Comparison of ENCODE assay signal across 11 cellular contexts in genomic region chr1:59674605-59675004, GRCh38.
DNase-seq lines count a peak whose midpoint lies in the region.
"Had no signal": no experiment of that assay in that cellular context is flagged by ENCODE, and none has a peak within 500 bp of the region (broad histone marks: within the 10 kb centered on the region; RNA-seq: fewer than 3 reads in every experiment).

No MANE protein-coding gene starts in this region.

- no peaks in the 10 kb centered on the region for H3K9me3 Mint-ChIP-seq in dendritic cell treated with granulocyte-macrophage colony-stimulating factor and Interleukin-4, amounts not matched to agents 40 ng/mL and 50 ng/mL, for 4 days
- no peaks in the 10 kb centered on the region for H3K9me3 Mint-ChIP-seq in activated T-helper 1 cell treated with anti-CD3 and anti-CD28 coated beads, Interleukin-12 subunit alpha, Interleukin-12 subunit beta, Interleukin-2, Interleukin-4 antibody, amounts not matched to agents 30 ng/mL and 10 ng/mL and 1 ng/mL, durations not matched to agents 14 hours and 24 hours and 36 hours

- no peak overlapping the region for H2BK5ac ChIP-seq in mesenchymal stem cell (ENCODE audit: low read depth, low read length, poor library complexity, severe bottlenecking)

- H3K18ac ChIP-seq in mesenchymal stem cell (ENCODE audit: low read depth in 1 of 2, low read length in 2 of 2) = peak overlapping the region in 1 of 2 experiments; percentile 48

- no peak overlapping the region for H4K8ac ChIP-seq in mesenchymal stem cell (ENCODE audit: low read length)

- peaks cover 12% of the 10 kb centered on the region for H3K9me3 ChIP-seq in mesenchymal stem cell (ENCODE audit: control insufficient read depth, low read length)

- intact Hi-C loops in dendritic cell treated with granulocyte-macrophage colony-stimulating factor and Interleukin-4, amounts not matched to agents 40 ng/mL and 50 ng/mL, for 4 days (cut with micrococcal nuclease) = loop anchor here (2.0 kb wide), 1 partner anchor 18 kb away; no protein-coding TSS in a partner anchor
- intact Hi-C loops in activated T-helper 1 cell treated with anti-CD3 and anti-CD28 coated beads, Interleukin-12 subunit alpha, Interleukin-12 subunit beta, Interleukin-2, Interleukin-4 antibody, amounts not matched to agents 30 ng/mL and 10 ng/mL and 1 ng/mL, durations not matched to agents 14 hours and 24 hours and 36 hours (cut with micrococcal nuclease) = no loop called here

- H3K79me2 ChIP-seq in ACC112 (ENCODE audit: control insufficient read depth, insufficient read depth, low read length, unreplicated experiment) = no peaks in the 10 kb centered on the region

- DNase-seq in NCI-H226 = peak; percentile 16
- no peak for DNase-seq in mesenchymal stem cell
- no peak for DNase-seq in T1000 (lab: John Stamatoyannopoulos, UW)
- no peak for DNase-seq in SK-N-DZ (ENCODE audit: low spot score)
- no peak for DNase-seq in GOT3 (lab: John Stamatoyannopoulos, UW)
- no peak for DNase-seq in activated T-helper 1 cell treated with anti-CD3 and anti-CD28 coated beads, Interleukin-12 subunit alpha, Interleukin-12 subunit beta, Interleukin-2, Interleukin-4 antibody, amounts not matched to agents 30 ng/mL and 10 ng/mL and 1 ng/mL, durations not matched to agents 14 hours and 24 hours and 36 hours (ENCODE audit: low spot score)
- DNase-seq: effector CD8-positive, alpha-beta T cell; occipital lobe; stimulated activated naive CD8-positive, alpha-beta T cell treated with anti-CD3 and anti-CD28 coated beads, Interleukin-15, Interleukin-2, amounts not matched to agents 100 U/mL and 50 U/mL, for 24 hours had no signal

- H3K79me1 ChIP-seq in mesenchymal stem cell (replicated peaks; ENCODE audit: low read length, poor library complexity, severe bottlenecking) = no peaks in the 10 kb centered on the region

- no peak overlapping the region for H3K23ac ChIP-seq in mesenchymal stem cell (ENCODE audit: low read length in 2 of 2)

- H3K4me1 ChIP-seq in ACC112 (ENCODE audit: control insufficient read depth, insufficient read depth, low read length, unreplicated experiment) (peaks cover 46% of the 10 kb centered on the region), mesenchymal stem cell (ENCODE audit: control insufficient read depth, insufficient read depth, low read depth, low read length) (peaks cover 1% of the 10 kb centered on the region)

- H2BK15ac ChIP-seq in mesenchymal stem cell (ENCODE audit: low read depth, poor library complexity, severe bottlenecking) = no peak overlapping the region

- peak overlapping the region; percentile 33 for H3K9ac ChIP-seq in mesenchymal stem cell (ENCODE audit: low read length)

- H3K27ac Mint-ChIP-seq in dendritic cell treated with granulocyte-macrophage colony-stimulating factor and Interleukin-4, amounts not matched to agents 40 ng/mL and 50 ng/mL, for 4 days = peak overlapping the region; percentile 71
- no peak overlapping the region for H3K27ac Mint-ChIP-seq in activated T-helper 1 cell treated with anti-CD3 and anti-CD28 coated beads, Interleukin-12 subunit alpha, Interleukin-12 subunit beta, Interleukin-2, Interleukin-4 antibody, amounts not matched to agents 30 ng/mL and 10 ng/mL and 1 ng/mL, durations not matched to agents 14 hours and 24 hours and 36 hours

- H3K27me3 ChIP-seq in ACC112 (ENCODE audit: insufficient read depth, low read length) = no peaks in the 10 kb centered on the region
- no peaks in the 10 kb centered on the region for H3K27me3 ChIP-seq in mesenchymal stem cell (ENCODE audit: control insufficient read depth in 1 of 2, insufficient read depth in 1 of 2, low read length in 2 of 2)

- H2BK12ac ChIP-seq in mesenchymal stem cell (ENCODE audit: low read length in 2 of 2) = no peak overlapping the region

- H4K91ac ChIP-seq in mesenchymal stem cell (ENCODE audit: low read length) = no peak overlapping the region

- peaks cover 81% of the 10 kb centered on the region for H3K4me1 Mint-ChIP-seq in dendritic cell treated with granulocyte-macrophage colony-stimulating factor and Interleukin-4, amounts not matched to agents 40 ng/mL and 50 ng/mL, for 4 days (ENCODE audit: low read depth)
- peaks cover 19% of the 10 kb centered on the region for H3K4me1 Mint-ChIP-seq in activated T-helper 1 cell treated with anti-CD3 and anti-CD28 coated beads, Interleukin-12 subunit alpha, Interleukin-12 subunit beta, Interleukin-2, Interleukin-4 antibody, amounts not matched to agents 30 ng/mL and 10 ng/mL and 1 ng/mL, durations not matched to agents 14 hours and 24 hours and 36 hours (ENCODE audit: low read depth)

- WGBS in mesenchymal stem cell = 100% methylated on average over 3 of the region's 3 CpGs

- H2AK5ac ChIP-seq in mesenchymal stem cell (ENCODE audit: low read length, severe bottlenecking) = no peak overlapping the region

- H3K4me2 ChIP-seq in mesenchymal stem cell (ENCODE audit: low read length, poor library complexity, severe bottlenecking) = no peak overlapping the region

- H2AFZ ChIP-seq in ACC112 (ENCODE audit: low read length, unreplicated experiment) = no peak overlapping the region
- no peak overlapping the region for H2AFZ ChIP-seq in mesenchymal stem cell (ENCODE audit: low read depth, low read length)

- H2BK120ac ChIP-seq in mesenchymal stem cell (ENCODE audit: low read depth, low read length) = no peak overlapping the region

- H3K4me3 Mint-ChIP-seq in dendritic cell treated with granulocyte-macrophage colony-stimulating factor and Interleukin-4, amounts not matched to agents 40 ng/mL and 50 ng/mL, for 4 days = peak overlapping the region; percentile 4
- H3K4me3 Mint-ChIP-seq in activated T-helper 1 cell treated with anti-CD3 and anti-CD28 coated beads, Interleukin-12 subunit alpha, Interleukin-12 subunit beta, Interleukin-2, Interleukin-4 antibody, amounts not matched to agents 30 ng/mL and 10 ng/mL and 1 ng/mL, durations not matched to agents 14 hours and 24 hours and 36 hours = no peak overlapping the region

- no peak overlapping the region for H3K4ac ChIP-seq in mesenchymal stem cell (ENCODE audit: low read depth in 1 of 2, low read length in 2 of 2)

- H3K27me3 Mint-ChIP-seq in dendritic cell treated with granulocyte-macrophage colony-stimulating factor and Interleukin-4, amounts not matched to agents 40 ng/mL and 50 ng/mL, for 4 days = peaks cover 2% of the 10 kb centered on the region
- no peaks in the 10 kb centered on the region for H3K27me3 Mint-ChIP-seq in activated T-helper 1 cell treated with anti-CD3 and anti-CD28 coated beads, Interleukin-12 subunit alpha, Interleukin-12 subunit beta, Interleukin-2, Interleukin-4 antibody, amounts not matched to agents 30 ng/mL and 10 ng/mL and 1 ng/mL, durations not matched to agents 14 hours and 24 hours and 36 hours (ENCODE audit: insufficient read depth)

- peak overlapping the region; percentile 61 for H3K27ac ChIP-seq in ACC112 (ENCODE audit: low read depth, low read length)
- no peak overlapping the region for H3K27ac ChIP-seq in mesenchymal stem cell (ENCODE audit: low read length, poor library complexity, severe bottlenecking)

- H3K14ac ChIP-seq in mesenchymal stem cell (ENCODE audit: low read length in 2 of 2) = no peak overlapping the region

- no peak overlapping the region for H3K4me3 ChIP-seq in ACC112 (ENCODE audit: low read depth, low read length)
- no peak overlapping the region for H3K4me3 ChIP-seq in mesenchymal stem cell (ENCODE audit: insufficient read depth in 1 of 2, low read depth in 1 of 2, low read length in 2 of 2)

- H3K36me3 ChIP-seq in ACC112 (ENCODE audit: insufficient read depth, low read length) (peaks cover 17% of the 10 kb centered on the region; the same call in 1 of the 2 replicates), mesenchymal stem cell (ENCODE audit: control insufficient read depth in 1 of 2, insufficient read depth in 2 of 2, low read depth in 1 of 2, low read length in 2 of 2) (peaks cover 0 to 4% of the 10 kb centered on the region in 2 experiments)

- no peaks in the 10 kb centered on the region for H3K36me3 Mint-ChIP-seq in dendritic cell treated with granulocyte-macrophage colony-stimulating factor and Interleukin-4, amounts not matched to agents 40 ng/mL and 50 ng/mL, for 4 days (ENCODE audit: low read depth)
- H3K36me3 Mint-ChIP-seq in activated T-helper 1 cell treated with anti-CD3 and anti-CD28 coated beads, Interleukin-12 subunit alpha, Interleukin-12 subunit beta, Interleukin-2, Interleukin-4 antibody, amounts not matched to agents 30 ng/mL and 10 ng/mL and 1 ng/mL, durations not matched to agents 14 hours and 24 hours and 36 hours (ENCODE audit: low read depth) = no peaks in the 10 kb centered on the region
